40 cellular contexts compared by ENCODE assay signal in genomic region chr5:35069188-35069587, GRCh38. TPM values are rescaled to one million over a fixed set of nuclear protein-coding genes. Genes with fewer than 3 reads are reported as not detected.
"Had no signal": no experiment of that assay in that cellular context is flagged by ENCODE, and none has a peak within 500 bp of the region (broad histone marks: within the 10 kb centered on the region; RNA-seq: fewer than 3 reads in every experiment).

No MANE protein-coding gene starts in this region.

- FAIRE-seq: astrocyte, bronchial epithelial cell had no signal

- H3K36me3 ChIP-seq: adrenal gland, ascending aorta, brain microvascular endothelial cell, breast epithelium, cardiac muscle cell had no signal

- H3K27ac ChIP-seq: adrenal gland, ascending aorta, body of pancreas, brain microvascular endothelial cell, breast epithelium, cardiac muscle cell had no signal

- ATAC-seq: activated naive CD4-positive, alpha-beta T cell treated with anti-CD3 and anti-CD28 coated beads, Interleukin-2, amount 50 U/mL, for 72 hours; activated naive CD8-positive, alpha-beta T cell treated with anti-CD3 and anti-CD28 coated beads, Interleukin-2, amount 50 U/mL, for 24 hours; activated T-cell treated with anti-CD3 and anti-CD28 coated beads, Interleukin-2, amount 50 U/mL, for 4 hours; activated T-cell treated with anti-CD3 and anti-CD28 coated beads, Interleukin-2, amount 50 U/mL, for 72 hours; activated T-helper 17 cell treated with anti-CD3 and anti-CD28 coated beads, Interleukin-2, amount 50 U/mL, for 72 hours; body of pancreas had no signal

- H3K4me1 ChIP-seq: adrenal gland, ascending aorta, body of pancreas, breast epithelium had no signal

- H3K27me3 ChIP-seq: adrenal gland, ascending aorta, body of pancreas, brain microvascular endothelial cell, breast epithelium, cardiac muscle cell had no signal

- DNase-seq: activated effector memory CD4-positive, alpha-beta T cell treated with anti-CD3 and anti-CD28 coated beads, Interleukin-2, amount 50 U/mL, for 16 hours; activated effector memory CD4-positive, alpha-beta T cell treated with Interleukin-2 at 50 U/mL for 16 hours; activated gamma-delta T cell; activated gamma-delta T cell treated with Interleukin-2 at 50 U/mL for 16 hours; activated naive CD4-positive, alpha-beta T cell; activated naive CD4-positive, alpha-beta T cell treated with anti-CD3 and anti-CD28 coated beads for 36 hours; activated naive CD4-positive, alpha-beta T cell treated with anti-CD3 and anti-CD28 coated beads, Interleukin-2, amount 10 ng/mL, durations not matched to agents 7 days and 5 days; activated naive CD4-positive, alpha-beta T cell treated with anti-CD3 and anti-CD28 coated beads, Interleukin-2, amount 50 U/mL, for 16 hours; activated naive CD4-positive, alpha-beta T cell treated with Interleukin-2 at 50 U/mL for 16 hours; activated naive CD8-positive, alpha-beta T cell treated with anti-CD3 and anti-CD28 coated beads for 36 hours; activated naive CD8-positive, alpha-beta T cell treated with anti-CD3 and anti-CD28 coated beads, Interleukin-2, amount 10 ng/mL, durations not matched to agents 7 days and 5 days; activated naive CD8-positive, alpha-beta T cell treated with anti-CD3 and anti-CD28 coated beads, Interleukin-2, amount 50 U/mL, for 24 hours; activated T-cell treated with anti-CD3 and anti-CD28 coated beads, Interleukin-2, amount 50 U/mL, for 1 hour; activated T-cell treated with anti-CD3 and anti-CD28 coated beads, Interleukin-2, amount 50 U/mL, for 24 hours; activated T-cell treated with anti-CD3 and anti-CD28 coated beads, Interleukin-2, amount 50 U/mL, for 4 hours; activated T-cell treated with anti-CD3 and anti-CD28 coated beads, Interleukin-2, amount 50 U/mL, for 48 hours; activated T-cell treated with anti-CD3 and anti-CD28 coated beads, Interleukin-2, amount 50 U/mL, for 72 hours; adrenal gland; amniotic stem cell; amygdala; anterior cingulate cortex; aorta; body of pancreas; brain microvascular endothelial cell; caudate nucleus; central memory CD4-positive, alpha-beta T cell; cerebellar nuclear complex had no signal

- H3K9me3 ChIP-seq: adrenal gland, ascending aorta, body of pancreas, breast epithelium had no signal

- H3K4me3 ChIP-seq: adrenal gland, ascending aorta, body of pancreas, breast epithelium, cardiac muscle cell had no signal

RNA-seq across cellular contexts. Expression of gene AGXT2, which starts 21.4 kb away (rescaled TPM):
- total RNA-seq: activated naive CD4-positive, alpha-beta T cell treated with anti-CD3 and anti-CD28 coated beads for 36 hours; activated naive CD4-positive, alpha-beta T cell treated with anti-CD3 and anti-CD28 coated beads, Interleukin-2, amount 50 U/mL, for 72 hours; activated naive CD8-positive, alpha-beta T cell treated with anti-CD3 and anti-CD28 coated beads for 36 hours; activated naive CD8-positive, alpha-beta T cell treated with anti-CD3 and anti-CD28 coated beads, Interleukin-2, amount 10 ng/mL, durations not matched to agents 7 days and 5 days; activated T-cell treated with anti-CD3 and anti-CD28 coated beads, Interleukin-2, amount 50 U/mL, for 4 hours; activated T-cell treated with anti-CD3 and anti-CD28 coated beads, Interleukin-2, amount 50 U/mL, for 72 hours; activated T-helper 1 cell treated with anti-CD3 and anti-CD28 coated beads, Interleukin-12 subunit alpha, Interleukin-12 subunit beta, Interleukin-2, Interleukin-4 antibody, amounts not matched to agents 30 ng/mL and 10 ng/mL and 1 ng/mL, durations not matched to agents 14 hours and 24 hours and 36 hours; activated T-helper 17 cell treated with anti-CD3 and anti-CD28 coated beads, Interleukin-2, amount 50 U/mL, for 72 hours; activated T-helper 2 cell treated with anti-CD3 and anti-CD28 coated beads, Interferon-gamma antibody, Interleukin-2, Interleukin-4, amounts not matched to agents 10 μg/mL and 5 μg/mL and 100 μg/mL, durations not matched to agents 14 hours and 24 hours and 36 hours; adrenal gland; aorta; ascending aorta; astrocyte; body of pancreas; breast epithelium; bronchial epithelial cell; cardiac muscle cell; cardiac septum; cerebellum; chondrocyte had no signal
- polyA plus RNA-seq: adipose tissue, aorta, cardiac muscle cell had no signal
